8 cellular contexts compared by ENCODE assay signal in genomic region chr18:58216071-58216471, GRCh38.
DNase-seq lines count a peak whose midpoint lies in the region; ATAC-seq and TF ChIP-seq lines count a peak whose summit lies in the region.
"Had no signal": no experiment of that assay in that cellular context is flagged by ENCODE, and none has a peak within 500 bp of the region (broad histone marks: within the 10 kb centered on the region; RNA-seq: fewer than 3 reads in every experiment).

No MANE protein-coding gene starts in this region.

- H3K27me3 ChIP-seq in fibroblast of lung (ENCODE audit: control insufficient read depth, insufficient read depth, low read length), result no peaks in the 10 kb centered on the region
- H3K27me3 ChIP-seq: SJSA1 had no signal

- no peaks in the 10 kb centered on the region for H3K9me3 ChIP-seq in fibroblast of lung (ENCODE audit: control insufficient read depth, insufficient read depth, low read depth, low read length)
- H3K9me3 ChIP-seq: SJSA1 had no signal

- H3K4me1 ChIP-seq in fibroblast of lung (ENCODE audit: control insufficient read depth, extremely low read depth, insufficient read depth, low read length), result peaks cover 22% of the 10 kb centered on the region

- H3K27ac ChIP-seq in fibroblast of lung (ENCODE audit: insufficient read depth, low read length), result no peak overlapping the region
- H3K27ac ChIP-seq: SJSA1 had no signal

- H3K27me3 Mint-ChIP-seq in stimulated activated memory B cell treated with anti-CD40 and anti-IgM and Interleukin-4, amounts not matched to agents 10 μg/mL and 1 μg/mL and 100 μg/mL, for 72 hours, result no peaks in the 10 kb centered on the region

- H3K4me1 Mint-ChIP-seq in stimulated activated memory B cell treated with anti-CD40 and anti-IgM and Interleukin-4, amounts not matched to agents 10 μg/mL and 1 μg/mL and 100 μg/mL, for 72 hours, result peaks cover 49% of the 10 kb centered on the region

- H3K36me3 ChIP-seq in fibroblast of lung (ENCODE audit: control insufficient read depth, insufficient read depth, low read length), result no peaks in the 10 kb centered on the region
- H3K36me3 ChIP-seq: SJSA1 had no signal

- peak overlapping the region; percentile 33 for H2AFZ ChIP-seq in fibroblast of lung (ENCODE audit: low read length)

- H3K4me3 Mint-ChIP-seq in stimulated activated memory B cell treated with anti-CD40 and anti-IgM and Interleukin-4, amounts not matched to agents 10 μg/mL and 1 μg/mL and 100 μg/mL, for 72 hours, result no peak overlapping the region

- H3K9ac ChIP-seq in fibroblast of lung (ENCODE audit: insufficient read depth, low read length), result no peak overlapping the region

- no peak overlapping the region for H3K4me2 ChIP-seq in fibroblast of lung (ENCODE audit: extremely low read depth, insufficient read depth, low read length)

- ATAC-seq in GM21825 (IDR thresholded peaks at IDR 0.05; ENCODE audit: unreplicated experiment) (peak; percentile 44), GM21717 (IDR thresholded peaks at IDR 0.05; ENCODE audit: unreplicated experiment) (no peak)
- ATAC-seq in stimulated activated memory B cell treated with anti-CD40 and anti-IgM and Interleukin-4, amounts not matched to agents 10 μg/mL and 1 μg/mL and 100 μg/mL, for 72 hours, result peak; percentile 11

- H3K36me3 Mint-ChIP-seq in stimulated activated memory B cell treated with anti-CD40 and anti-IgM and Interleukin-4, amounts not matched to agents 10 μg/mL and 1 μg/mL and 100 μg/mL, for 72 hours, result no peaks in the 10 kb centered on the region

- H3K4me3 ChIP-seq in fibroblast of lung (replicated peaks in 1 of 4; ENCODE audit: control extremely low read depth in 1 of 4, insufficient read depth in 1 of 4, low read depth in 3 of 4, low read length in 4 of 4), result no peak overlapping the region
- H3K4me3 ChIP-seq: SJSA1 had no signal

- no peaks in the 10 kb centered on the region for H3K9me3 Mint-ChIP-seq in stimulated activated memory B cell treated with anti-CD40 and anti-IgM and Interleukin-4, amounts not matched to agents 10 μg/mL and 1 μg/mL and 100 μg/mL, for 72 hours

- peak; percentile 49 for DNase-seq in LHCN-M2 (ENCODE audit: low read depth)
- DNase-seq in fibroblast of lung (ENCODE audit: low read depth in 2 of 2), result peak; percentile 52 to 56
- no peak for DNase-seq in RKO (ENCODE audit: low spot score)
- no peak for DNase-seq in hepatic stellate cell (ENCODE audit: low spot score)

- TF ChIP-seq CTCF in fibroblast of lung (conservative IDR thresholded peaks at IDR 0.05 in 1 of 2, IDR thresholded peaks at IDR 0.05 in 1 of 2; ENCODE audit: low read depth in 1 of 2, low read length in 2 of 2), result no peak

- H3K79me2 ChIP-seq in fibroblast of lung (ENCODE audit: control insufficient read depth, insufficient read depth, low read length), result no peaks in the 10 kb centered on the region

- peak overlapping the region; percentile 3 for H3K27ac Mint-ChIP-seq in stimulated activated memory B cell treated with anti-CD40 and anti-IgM and Interleukin-4, amounts not matched to agents 10 μg/mL and 1 μg/mL and 100 μg/mL, for 72 hours

- no peaks in the 10 kb centered on the region for H4K20me1 ChIP-seq in fibroblast of lung (ENCODE audit: control insufficient read depth, extremely low read depth, insufficient read depth, low read length)

Comparison
In these comparisons a context has a peak if more than half of its experiments do, and no peak if none do; other contexts are left out.
1. DNase-seq: peak in LHCN-M2 (single experiment) and fibroblast of lung (2 of 2); none in RKO (single experiment) and hepatic stellate cell (single experiment).